ENCODE assay signal across 12 cellular contexts in the genomic region with DNA sequence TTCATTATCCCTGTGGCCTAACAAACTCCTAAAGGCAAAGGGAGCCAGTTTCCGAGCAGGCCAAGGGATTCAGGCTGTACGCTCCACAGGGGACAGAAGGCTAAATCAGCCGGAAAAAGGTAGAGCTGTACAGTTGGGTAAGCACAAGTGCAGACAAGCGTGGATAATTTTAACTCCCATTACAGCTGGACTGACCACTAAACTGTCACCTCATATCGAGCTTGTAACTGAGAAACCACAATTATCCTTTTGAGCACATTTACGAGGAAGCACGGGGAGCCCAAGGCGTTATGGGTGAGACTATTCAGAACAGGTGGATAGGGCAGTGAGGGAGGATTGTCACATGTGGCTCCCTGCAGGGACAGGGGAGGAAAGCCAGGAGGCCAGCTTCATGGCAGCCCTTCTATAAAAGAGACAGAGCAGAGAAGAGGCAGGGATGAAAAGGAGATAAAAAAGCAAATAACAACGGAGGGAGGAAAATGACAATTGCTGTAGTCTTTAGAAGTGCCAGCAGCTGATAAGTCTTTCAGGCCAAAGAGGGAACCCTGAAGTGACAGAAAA.
DNase-seq lines count a peak whose midpoint lies in the region; ATAC-seq and TF ChIP-seq lines count a peak whose summit lies in the region.
"Had no signal": no experiment of that assay in that cellular context is flagged by ENCODE, and none has a peak within 500 bp of the region (broad histone marks: within the 10 kb centered on the region; RNA-seq: fewer than 3 reads in every experiment).

No MANE protein-coding gene starts in this region.

- H3K27ac ChIP-seq in HEK293 (ENCODE audit: extremely low read depth, low read depth, low read length): peak overlapping the region; percentile 52
- peak overlapping the region; percentile 75 for H3K27ac ChIP-seq in epithelial cell of prostate
- no peak overlapping the region for H3K27ac ChIP-seq in coronary artery
- H3K27ac ChIP-seq: RWPE1, thoracic aorta had no signal

- H3K4me1 ChIP-seq in HEK293 (ENCODE audit: control insufficient read depth, insufficient read depth, low read length): peaks cover 14% of the 10 kb centered on the region

- H3K36me3 ChIP-seq in HEK293 (ENCODE audit: control insufficient read depth in 2 of 2, insufficient read depth in 1 of 2, low read length in 2 of 2): no peaks in the 10 kb centered on the region
- H3K36me3 ChIP-seq: thoracic aorta had no signal

- no peak for ATAC-seq in GM21737 (IDR thresholded peaks at IDR 0.05; ENCODE audit: unreplicated experiment)

- H3K4me3 ChIP-seq in HEK293 (ENCODE audit: low read depth, low read length): no peak overlapping the region
- H3K4me3 ChIP-seq in coronary artery: no peak overlapping the region
- H3K4me3 ChIP-seq: thoracic aorta had no signal

- DNase-seq in NCI-H345 treated with DMSO at 0.1 percent for 48 hours (lab: John Stamatoyannopoulos, UW; ENCODE audit: unreplicated experiment) (peak; percentile 50), epithelial cell of prostate (ENCODE audit: low read depth, low spot score) (no peak), renal cortical epithelial cell (ENCODE audit: low read depth) (peak; percentile 72), coronary artery (ENCODE audit: low spot score) (no peak)
- DNase-seq in stimulated activated CD4-positive, alpha-beta T cell treated with anti-CD3 and anti-CD28 coated beads, Interleukin-2, amount 100 ng/mL, for 24 hours: no peak
- DNase-seq: DND-41, MV-4-11, posterior cingulate gyrus had no signal

- TF ChIP-seq CTCF in HEK293 (tag by site-specific recombination; IDR thresholded peaks at IDR 0.05): no peak
- TF ChIP-seq CTCF in coronary artery (IDR thresholded peaks at IDR 0.05): no peak

- H3K9me3 ChIP-seq in HEK293 (ENCODE audit: control insufficient read depth, insufficient read depth, low read depth, low read length): no peaks in the 10 kb centered on the region
- H3K9me3 ChIP-seq: thoracic aorta had no signal

- CTCF ChIA-PET in HEK293 (lab: Yijun Ruan, JAX): interaction anchor here (1.2 kb wide), 1 partner anchor 367 kb away, joined by 3 read pairs; no protein-coding TSS in a partner anchor

- POLR2A ChIA-PET in HEK293 (lab: Yijun Ruan, JAX): interaction anchor here (0.5 kb wide), 1 partner anchor 141 kb away, joined by 3 read pairs; no protein-coding TSS in a partner anchor

TF ChIP-seq in HEK293, 187 proteins besides CTCF, POLR2A, EP300 and RAD21 (continues in another document):
- TF ChIP-seq ZNF398 (tag by site-specific recombination; IDR thresholded peaks at IDR 0.05) (peak; percentile 48; the same call in 1 of the 2 replicates), ZBTB8A (tag by site-specific recombination; IDR thresholded peaks at IDR 0.05) (peak; percentile 90), SETDB1 (IDR thresholded peaks at IDR 0.05; ENCODE audit: insufficient read length, low read length) (peak; percentile 26), MZF1 (tag by site-specific recombination; IDR thresholded peaks at IDR 0.05; ENCODE audit: borderline replicate concordance) (peak; percentile 94), ZNF157 (tag by site-specific recombination; IDR thresholded peaks at IDR 0.05) (no peak), ZSCAN4 (tag by site-specific recombination; IDR thresholded peaks at IDR 0.05) (peak; percentile 33), ZNF214 (tag by site-specific recombination; IDR thresholded peaks at IDR 0.05; ENCODE audit: borderline replicate concordance) (no peak), ZNF2 (tag by site-specific recombination; IDR thresholded peaks at IDR 0.05) (peak; percentile 95)
- TF ChIP-seq, protein P1, sequence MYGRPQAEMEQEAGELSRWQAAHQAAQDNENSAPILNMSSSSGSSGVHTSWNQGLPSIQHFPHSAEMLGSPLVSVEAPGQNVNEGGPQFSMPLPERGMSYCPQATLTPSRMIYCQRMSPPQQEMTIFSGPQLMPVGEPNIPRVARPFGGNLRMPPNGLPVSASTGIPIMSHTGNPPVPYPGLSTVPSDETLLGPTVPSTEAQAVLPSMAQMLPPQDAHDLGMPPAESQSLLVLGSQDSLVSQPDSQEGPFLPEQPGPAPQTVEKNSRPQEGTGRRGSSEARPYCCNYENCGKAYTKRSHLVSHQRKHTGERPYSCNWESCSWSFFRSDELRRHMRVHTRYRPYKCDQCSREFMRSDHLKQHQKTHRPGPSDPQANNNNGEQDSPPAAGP (tag by site-specific recombination; IDR thresholded peaks at IDR 0.05): peak; percentile 100
- TF ChIP-seq, protein P2, sequence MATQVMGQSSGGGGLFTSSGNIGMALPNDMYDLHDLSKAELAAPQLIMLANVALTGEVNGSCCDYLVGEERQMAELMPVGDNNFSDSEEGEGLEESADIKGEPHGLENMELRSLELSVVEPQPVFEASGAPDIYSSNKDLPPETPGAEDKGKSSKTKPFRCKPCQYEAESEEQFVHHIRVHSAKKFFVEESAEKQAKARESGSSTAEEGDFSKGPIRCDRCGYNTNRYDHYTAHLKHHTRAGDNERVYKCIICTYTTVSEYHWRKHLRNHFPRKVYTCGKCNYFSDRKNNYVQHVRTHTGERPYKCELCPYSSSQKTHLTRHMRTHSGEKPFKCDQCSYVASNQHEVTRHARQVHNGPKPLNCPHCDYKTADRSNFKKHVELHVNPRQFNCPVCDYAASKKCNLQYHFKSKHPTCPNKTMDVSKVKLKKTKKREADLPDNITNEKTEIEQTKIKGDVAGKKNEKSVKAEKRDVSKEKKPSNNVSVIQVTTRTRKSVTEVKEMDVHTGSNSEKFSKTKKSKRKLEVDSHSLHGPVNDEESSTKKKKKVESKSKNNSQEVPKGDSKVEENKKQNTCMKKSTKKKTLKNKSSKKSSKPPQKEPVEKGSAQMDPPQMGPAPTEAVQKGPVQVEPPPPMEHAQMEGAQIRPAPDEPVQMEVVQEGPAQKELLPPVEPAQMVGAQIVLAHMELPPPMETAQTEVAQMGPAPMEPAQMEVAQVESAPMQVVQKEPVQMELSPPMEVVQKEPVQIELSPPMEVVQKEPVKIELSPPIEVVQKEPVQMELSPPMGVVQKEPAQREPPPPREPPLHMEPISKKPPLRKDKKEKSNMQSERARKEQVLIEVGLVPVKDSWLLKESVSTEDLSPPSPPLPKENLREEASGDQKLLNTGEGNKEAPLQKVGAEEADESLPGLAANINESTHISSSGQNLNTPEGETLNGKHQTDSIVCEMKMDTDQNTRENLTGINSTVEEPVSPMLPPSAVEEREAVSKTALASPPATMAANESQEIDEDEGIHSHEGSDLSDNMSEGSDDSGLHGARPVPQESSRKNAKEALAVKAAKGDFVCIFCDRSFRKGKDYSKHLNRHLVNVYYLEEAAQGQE (tag by site-specific recombination; IDR thresholded peaks at IDR 0.05): no peak
- TF ChIP-seq, protein P3, sequence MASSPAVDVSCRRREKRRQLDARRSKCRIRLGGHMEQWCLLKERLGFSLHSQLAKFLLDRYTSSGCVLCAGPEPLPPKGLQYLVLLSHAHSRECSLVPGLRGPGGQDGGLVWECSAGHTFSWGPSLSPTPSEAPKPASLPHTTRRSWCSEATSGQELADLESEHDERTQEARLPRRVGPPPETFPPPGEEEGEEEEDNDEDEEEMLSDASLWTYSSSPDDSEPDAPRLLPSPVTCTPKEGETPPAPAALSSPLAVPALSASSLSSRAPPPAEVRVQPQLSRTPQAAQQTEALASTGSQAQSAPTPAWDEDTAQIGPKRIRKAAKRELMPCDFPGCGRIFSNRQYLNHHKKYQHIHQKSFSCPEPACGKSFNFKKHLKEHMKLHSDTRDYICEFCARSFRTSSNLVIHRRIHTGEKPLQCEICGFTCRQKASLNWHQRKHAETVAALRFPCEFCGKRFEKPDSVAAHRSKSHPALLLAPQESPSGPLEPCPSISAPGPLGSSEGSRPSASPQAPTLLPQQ (tag by site-specific recombination; IDR thresholded peaks at IDR 0.05): peak; percentile 77
- TF ChIP-seq, protein P4, sequence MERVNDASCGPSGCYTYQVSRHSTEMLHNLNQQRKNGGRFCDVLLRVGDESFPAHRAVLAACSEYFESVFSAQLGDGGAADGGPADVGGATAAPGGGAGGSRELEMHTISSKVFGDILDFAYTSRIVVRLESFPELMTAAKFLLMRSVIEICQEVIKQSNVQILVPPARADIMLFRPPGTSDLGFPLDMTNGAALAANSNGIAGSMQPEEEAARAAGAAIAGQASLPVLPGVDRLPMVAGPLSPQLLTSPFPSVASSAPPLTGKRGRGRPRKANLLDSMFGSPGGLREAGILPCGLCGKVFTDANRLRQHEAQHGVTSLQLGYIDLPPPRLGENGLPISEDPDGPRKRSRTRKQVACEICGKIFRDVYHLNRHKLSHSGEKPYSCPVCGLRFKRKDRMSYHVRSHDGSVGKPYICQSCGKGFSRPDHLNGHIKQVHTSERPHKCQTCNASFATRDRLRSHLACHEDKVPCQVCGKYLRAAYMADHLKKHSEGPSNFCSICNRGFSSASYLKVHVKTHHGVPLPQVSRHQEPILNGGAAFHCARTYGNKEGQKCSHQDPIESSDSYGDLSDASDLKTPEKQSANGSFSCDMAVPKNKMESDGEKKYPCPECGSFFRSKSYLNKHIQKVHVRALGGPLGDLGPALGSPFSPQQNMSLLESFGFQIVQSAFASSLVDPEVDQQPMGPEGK (tag by site-specific recombination; IDR thresholded peaks at IDR 0.05): peak; percentile 87

Comparison
In these comparisons a context has a peak if more than half of its experiments do, and no peak if none do; other contexts are left out.
1. H3K27ac ChIP-seq: peak in HEK293 (single experiment) and epithelial cell of prostate (single experiment); none in coronary artery (0 of 2).
2. DNase-seq: peak in NCI-H345 treated with DMSO at 0.1 percent for 48 hours (single experiment) and renal cortical epithelial cell (single experiment); none in epithelial cell of prostate (single experiment), stimulated activated CD4-positive, alpha-beta T cell treated with anti-CD3 and anti-CD28 coated beads, Interleukin-2, amount 100 ng/mL, for 24 hours (0 of 2) and coronary artery (single experiment).